Comparison of ENCODE assay signal across 8 cellular contexts in genomic region chr15:42919794-42920280, GRCh38. TPM values are rescaled to one million over a fixed set of nuclear protein-coding genes. Genes with fewer than 3 reads are reported as not detected.
DNase-seq lines count a peak whose midpoint lies in the region; ATAC-seq, FAIRE-seq and TF ChIP-seq lines count a peak whose summit lies in the region.

No MANE protein-coding gene starts in this region.

- H3K79me2 ChIP-seq in MM.1S (ENCODE audit: low read length) = peaks cover 2% of the 10 kb centered on the region; the same call in 1 of the 2 replicates

- H3K9ac ChIP-seq in MM.1S (ENCODE audit: low read length) = peak overlapping the region; percentile 55

- H3K27me3 ChIP-seq in MM.1S (replicated peaks; ENCODE audit: insufficient read depth, low read length) = no peaks in the 10 kb centered on the region

- DNase-seq in NCI-H2107 treated with DMSO at 0.1 percent for 48 hours (lab: John Stamatoyannopoulos, UW; ENCODE audit: unreplicated experiment) = peak; percentile 7
- DNase-seq in NCI-H2107 (lab: John Stamatoyannopoulos, UW) = no peak
- peak; percentile 23 for DNase-seq in MM.1S
- peak; percentile 11 for DNase-seq in activated CD4-positive, alpha-beta T cell treated with anti-CD3 and anti-CD28 coated beads, Interleukin-2, amount 50 U/mL, for 1 hour
- peak; percentile 33 for DNase-seq in myocyte (ENCODE audit: low read depth)
- DNase-seq in urothelium cell line (ENCODE audit: low spot score) = peak; percentile 21
- no peak for DNase-seq in NCI-H2196 (lab: John Stamatoyannopoulos, UW; ENCODE audit: unreplicated experiment)

- H3K27ac ChIP-seq in MM.1S (ENCODE audit: low read length) = no peak overlapping the region

- H3K4me1 ChIP-seq in MM.1S (ENCODE audit: low read length) = peaks cover 13% of the 10 kb centered on the region

- H2AFZ ChIP-seq in MM.1S (ENCODE audit: low read length) = peak overlapping the region; percentile 94

- no peaks in the 10 kb centered on the region for H4K20me1 ChIP-seq in MM.1S (ENCODE audit: insufficient read depth, low read length)

- peak overlapping the region; percentile 68 for H3K4me3 ChIP-seq in MM.1S (ENCODE audit: low read length)

- peak; percentile 18 for ATAC-seq in esophagus mucosa

- no peak for FAIRE-seq in urothelium cell line (lab: Jason Lieb, UNC)

- no peaks in the 10 kb centered on the region for H3K36me3 ChIP-seq in MM.1S (replicated peaks; ENCODE audit: insufficient read depth, low read length)

- no peak for TF ChIP-seq CTCF in MM.1S (IDR thresholded peaks at IDR 0.05; ENCODE audit: low read length)

- H3K9me3 ChIP-seq in MM.1S (replicated peaks; ENCODE audit: insufficient read depth, low read length) = no peaks in the 10 kb centered on the region

- H3F3A ChIP-seq in MM.1S (ENCODE audit: insufficient read depth, low read length) = peaks cover 5% of the 10 kb centered on the region; the same call in 1 of the 2 replicates

- H3K4me2 ChIP-seq in MM.1S (ENCODE audit: low read depth, low read length) = peak overlapping the region; percentile 90

- no peaks in the 10 kb centered on the region for H3K9me2 ChIP-seq in MM.1S (replicated peaks; ENCODE audit: insufficient read depth, low read length)

RNA-seq across cellular contexts. Expression of gene TTBK2, which starts 0.7 kb away (rescaled TPM):
- total RNA-seq in esophagus mucosa (5.4 TPM), myocyte (10.4 and 14.6 TPM in 2 replicates)
- polyA plus RNA-seq in myocyte (2012) = 4.8 TPM

Comparison
In these comparisons a context has a peak if more than half of its experiments do, and no peak if none do; other contexts are left out.
1. DNase-seq: peak in NCI-H2107 treated with DMSO at 0.1 percent for 48 hours (single experiment), MM.1S (single experiment), activated CD4-positive, alpha-beta T cell treated with anti-CD3 and anti-CD28 coated beads, Interleukin-2, amount 50 U/mL, for 1 hour (single experiment), myocyte (single experiment) and urothelium cell line (single experiment); none in NCI-H2107 (single experiment) and NCI-H2196 (single experiment).